In genomic region chr1:32971576-32971975, GRCh38 we compare ENCODE assay signal across 20 cellular contexts.
"Had no signal": no experiment of that assay in that cellular context is flagged by ENCODE, and none has a peak within 500 bp of the region (broad histone marks: within the 10 kb centered on the region; RNA-seq: fewer than 3 reads in every experiment).

No MANE protein-coding gene starts in this region.

- DNase-seq: activated CD4-positive, alpha-beta T cell treated with anti-CD3 and anti-CD28 coated beads, Interleukin-2, amount 10 ng/mL, durations not matched to agents 7 days and 5 days; activated CD8-positive, alpha-beta T cell treated with anti-CD3 and anti-CD28 coated beads, Interleukin-2, amount 10 ng/mL, durations not matched to agents 7 days and 5 days; activated effector memory CD4-positive, alpha-beta T cell treated with Interleukin-2 at 50 U/mL for 16 hours; activated naive CD4-positive, alpha-beta T cell treated with anti-CD3 and anti-CD28 coated beads, Interleukin-2, amount 10 ng/mL, durations not matched to agents 7 days and 5 days; colonic mucosa; hippocampal formation; kidney glomerular epithelial cell; left ventricle myocardium inferior; natural killer cell; nucleus accumbens; right lobe of liver; SJCRH30; small intestine; stimulated activated naive CD4-positive, alpha-beta T cell; testis; upper lobe of left lung had no signal

- H3K27ac ChIP-seq: breast epithelium, colonic mucosa, esophagus muscularis mucosa, left ventricle myocardium inferior, right lobe of liver, SJCRH30, testis, upper lobe of left lung had no signal

- H3K27ac Mint-ChIP-seq: activated CD4-positive, alpha-beta T cell treated with anti-CD3 and anti-CD28 coated beads, Interleukin-2, amount 10 ng/mL, durations not matched to agents 7 days and 5 days; activated CD8-positive, alpha-beta T cell treated with anti-CD3 and anti-CD28 coated beads, Interleukin-2, amount 10 ng/mL, durations not matched to agents 7 days and 5 days; activated naive CD4-positive, alpha-beta T cell treated with anti-CD3 and anti-CD28 coated beads, Interleukin-2, amount 10 ng/mL, durations not matched to agents 7 days and 5 days; mesothelial cell of epicardium; natural killer cell had no signal

- ATAC-seq: activated CD4-positive, CD25-positive, alpha-beta regulatory T cell treated with anti-CD3 and anti-CD28 coated beads, Interleukin-2, amount 50 U/mL, for 24 hours; activated CD8-positive, alpha-beta T cell treated with anti-CD3 and anti-CD28 coated beads, Interleukin-2, amount 10 ng/mL, durations not matched to agents 7 days and 5 days; natural killer cell; right lobe of liver had no signal

- H3K9me3 Mint-ChIP-seq: activated CD4-positive, alpha-beta T cell treated with anti-CD3 and anti-CD28 coated beads, Interleukin-2, amount 10 ng/mL, durations not matched to agents 7 days and 5 days; activated naive CD4-positive, alpha-beta T cell treated with anti-CD3 and anti-CD28 coated beads, Interleukin-2, amount 10 ng/mL, durations not matched to agents 7 days and 5 days; mesothelial cell of epicardium; natural killer cell had no signal

- H3K27me3 ChIP-seq: breast epithelium, colonic mucosa, esophagus muscularis mucosa, right lobe of liver, testis, upper lobe of left lung had no signal

- H3K4me3 ChIP-seq: breast epithelium, colonic mucosa, esophagus muscularis mucosa, left ventricle myocardium inferior, right lobe of liver, SJCRH30, testis, upper lobe of left lung had no signal

- H3K4me3 Mint-ChIP-seq: activated CD4-positive, alpha-beta T cell treated with anti-CD3 and anti-CD28 coated beads, Interleukin-2, amount 10 ng/mL, durations not matched to agents 7 days and 5 days; activated CD8-positive, alpha-beta T cell treated with anti-CD3 and anti-CD28 coated beads, Interleukin-2, amount 10 ng/mL, durations not matched to agents 7 days and 5 days; activated naive CD4-positive, alpha-beta T cell treated with anti-CD3 and anti-CD28 coated beads, Interleukin-2, amount 10 ng/mL, durations not matched to agents 7 days and 5 days had no signal

- H3K36me3 Mint-ChIP-seq: natural killer cell had no signal

- H3K9me3 ChIP-seq: breast epithelium, colonic mucosa, esophagus muscularis mucosa, left ventricle myocardium inferior, right lobe of liver, SJCRH30, testis, upper lobe of left lung had no signal

- H3K4me1 ChIP-seq: breast epithelium, colonic mucosa, SJCRH30 had no signal

- H3K36me3 ChIP-seq: breast epithelium, colonic mucosa, esophagus muscularis mucosa, left ventricle myocardium inferior, right lobe of liver, SJCRH30, upper lobe of left lung had no signal
